In the genomic region with DNA sequence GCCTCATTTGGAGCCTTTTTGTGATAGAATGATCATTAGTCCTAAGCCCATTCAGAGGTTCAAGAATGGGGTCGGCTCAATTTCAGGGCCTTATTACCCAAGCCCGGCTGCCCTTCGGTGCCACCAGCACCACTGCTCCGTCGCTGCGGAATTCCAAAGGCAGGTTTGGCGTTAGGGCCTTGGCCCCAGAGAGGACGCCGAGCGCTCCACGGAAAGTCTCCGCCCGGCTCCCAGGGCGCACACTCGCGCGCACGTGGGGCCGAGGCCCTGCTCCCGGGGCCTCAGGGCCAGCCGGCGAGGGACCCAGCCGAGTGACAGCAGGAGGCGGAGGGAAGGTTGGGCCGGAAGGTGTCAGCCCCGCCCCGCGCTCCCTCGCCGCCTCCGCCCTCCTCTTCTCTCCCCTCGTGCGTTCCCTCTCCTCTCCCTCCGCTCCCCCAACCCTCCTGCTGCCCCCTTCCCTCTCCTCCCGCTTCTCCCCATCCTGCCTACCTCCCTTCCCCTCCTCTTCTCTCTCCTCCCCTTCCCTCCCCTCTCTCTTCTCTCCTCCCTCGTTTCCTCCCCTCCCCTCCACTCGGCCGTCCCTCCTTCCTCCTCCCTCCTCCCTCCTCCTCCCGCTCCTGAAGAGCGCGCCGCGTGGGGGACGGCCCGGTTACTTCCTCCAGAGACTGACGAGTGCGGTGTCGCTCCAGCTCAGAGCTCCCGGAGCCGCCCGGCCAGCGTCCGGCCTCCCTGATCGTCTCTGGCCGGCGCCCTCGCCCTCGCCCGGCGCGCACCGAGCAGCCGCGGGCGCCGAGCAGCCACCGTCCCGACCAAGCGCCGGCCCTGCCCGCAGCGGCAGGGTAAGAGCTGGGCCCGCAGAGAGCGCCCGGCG, we compare ENCODE assay signal across 1 cellular context.
TF ChIP-seq lines count a peak whose summit lies in the region.

A gene (plus strand): TSS at position 648 of the 871 bp plus-strand sequence. CDS start 4,106 bp downstream, outside the sequence.

TF ChIP-seq in K562, 482 proteins besides CTCF, POLR2A, EP300 and RAD21 (continued from another document and continues in another):
- TF ChIP-seq, protein P1, sequence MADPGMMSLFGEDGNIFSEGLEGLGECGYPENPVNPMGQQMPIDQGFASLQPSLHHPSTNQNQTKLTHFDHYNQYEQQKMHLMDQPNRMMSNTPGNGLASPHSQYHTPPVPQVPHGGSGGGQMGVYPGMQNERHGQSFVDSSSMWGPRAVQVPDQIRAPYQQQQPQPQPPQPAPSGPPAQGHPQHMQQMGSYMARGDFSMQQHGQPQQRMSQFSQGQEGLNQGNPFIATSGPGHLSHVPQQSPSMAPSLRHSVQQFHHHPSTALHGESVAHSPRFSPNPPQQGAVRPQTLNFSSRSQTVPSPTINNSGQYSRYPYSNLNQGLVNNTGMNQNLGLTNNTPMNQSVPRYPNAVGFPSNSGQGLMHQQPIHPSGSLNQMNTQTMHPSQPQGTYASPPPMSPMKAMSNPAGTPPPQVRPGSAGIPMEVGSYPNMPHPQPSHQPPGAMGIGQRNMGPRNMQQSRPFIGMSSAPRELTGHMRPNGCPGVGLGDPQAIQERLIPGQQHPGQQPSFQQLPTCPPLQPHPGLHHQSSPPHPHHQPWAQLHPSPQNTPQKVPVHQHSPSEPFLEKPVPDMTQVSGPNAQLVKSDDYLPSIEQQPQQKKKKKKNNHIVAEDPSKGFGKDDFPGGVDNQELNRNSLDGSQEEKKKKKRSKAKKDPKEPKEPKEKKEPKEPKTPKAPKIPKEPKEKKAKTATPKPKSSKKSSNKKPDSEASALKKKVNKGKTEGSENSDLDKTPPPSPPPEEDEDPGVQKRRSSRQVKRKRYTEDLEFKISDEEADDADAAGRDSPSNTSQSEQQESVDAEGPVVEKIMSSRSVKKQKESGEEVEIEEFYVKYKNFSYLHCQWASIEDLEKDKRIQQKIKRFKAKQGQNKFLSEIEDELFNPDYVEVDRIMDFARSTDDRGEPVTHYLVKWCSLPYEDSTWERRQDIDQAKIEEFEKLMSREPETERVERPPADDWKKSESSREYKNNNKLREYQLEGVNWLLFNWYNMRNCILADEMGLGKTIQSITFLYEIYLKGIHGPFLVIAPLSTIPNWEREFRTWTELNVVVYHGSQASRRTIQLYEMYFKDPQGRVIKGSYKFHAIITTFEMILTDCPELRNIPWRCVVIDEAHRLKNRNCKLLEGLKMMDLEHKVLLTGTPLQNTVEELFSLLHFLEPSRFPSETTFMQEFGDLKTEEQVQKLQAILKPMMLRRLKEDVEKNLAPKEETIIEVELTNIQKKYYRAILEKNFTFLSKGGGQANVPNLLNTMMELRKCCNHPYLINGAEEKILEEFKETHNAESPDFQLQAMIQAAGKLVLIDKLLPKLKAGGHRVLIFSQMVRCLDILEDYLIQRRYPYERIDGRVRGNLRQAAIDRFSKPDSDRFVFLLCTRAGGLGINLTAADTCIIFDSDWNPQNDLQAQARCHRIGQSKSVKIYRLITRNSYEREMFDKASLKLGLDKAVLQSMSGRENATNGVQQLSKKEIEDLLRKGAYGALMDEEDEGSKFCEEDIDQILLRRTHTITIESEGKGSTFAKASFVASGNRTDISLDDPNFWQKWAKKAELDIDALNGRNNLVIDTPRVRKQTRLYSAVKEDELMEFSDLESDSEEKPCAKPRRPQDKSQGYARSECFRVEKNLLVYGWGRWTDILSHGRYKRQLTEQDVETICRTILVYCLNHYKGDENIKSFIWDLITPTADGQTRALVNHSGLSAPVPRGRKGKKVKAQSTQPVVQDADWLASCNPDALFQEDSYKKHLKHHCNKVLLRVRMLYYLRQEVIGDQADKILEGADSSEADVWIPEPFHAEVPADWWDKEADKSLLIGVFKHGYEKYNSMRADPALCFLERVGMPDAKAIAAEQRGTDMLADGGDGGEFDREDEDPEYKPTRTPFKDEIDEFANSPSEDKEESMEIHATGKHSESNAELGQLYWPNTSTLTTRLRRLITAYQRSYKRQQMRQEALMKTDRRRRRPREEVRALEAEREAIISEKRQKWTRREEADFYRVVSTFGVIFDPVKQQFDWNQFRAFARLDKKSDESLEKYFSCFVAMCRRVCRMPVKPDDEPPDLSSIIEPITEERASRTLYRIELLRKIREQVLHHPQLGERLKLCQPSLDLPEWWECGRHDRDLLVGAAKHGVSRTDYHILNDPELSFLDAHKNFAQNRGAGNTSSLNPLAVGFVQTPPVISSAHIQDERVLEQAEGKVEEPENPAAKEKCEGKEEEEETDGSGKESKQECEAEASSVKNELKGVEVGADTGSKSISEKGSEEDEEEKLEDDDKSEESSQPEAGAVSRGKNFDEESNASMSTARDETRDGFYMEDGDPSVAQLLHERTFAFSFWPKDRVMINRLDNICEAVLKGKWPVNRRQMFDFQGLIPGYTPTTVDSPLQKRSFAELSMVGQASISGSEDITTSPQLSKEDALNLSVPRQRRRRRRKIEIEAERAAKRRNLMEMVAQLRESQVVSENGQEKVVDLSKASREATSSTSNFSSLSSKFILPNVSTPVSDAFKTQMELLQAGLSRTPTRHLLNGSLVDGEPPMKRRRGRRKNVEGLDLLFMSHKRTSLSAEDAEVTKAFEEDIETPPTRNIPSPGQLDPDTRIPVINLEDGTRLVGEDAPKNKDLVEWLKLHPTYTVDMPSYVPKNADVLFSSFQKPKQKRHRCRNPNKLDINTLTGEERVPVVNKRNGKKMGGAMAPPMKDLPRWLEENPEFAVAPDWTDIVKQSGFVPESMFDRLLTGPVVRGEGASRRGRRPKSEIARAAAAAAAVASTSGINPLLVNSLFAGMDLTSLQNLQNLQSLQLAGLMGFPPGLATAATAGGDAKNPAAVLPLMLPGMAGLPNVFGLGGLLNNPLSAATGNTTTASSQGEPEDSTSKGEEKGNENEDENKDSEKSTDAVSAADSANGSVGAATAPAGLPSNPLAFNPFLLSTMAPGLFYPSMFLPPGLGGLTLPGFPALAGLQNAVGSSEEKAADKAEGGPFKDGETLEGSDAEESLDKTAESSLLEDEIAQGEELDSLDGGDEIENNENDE (IDR thresholded peaks at IDR 0.05; ENCODE audit: low read depth, low read length), result no peak
- TF ChIP-seq, protein P2, sequence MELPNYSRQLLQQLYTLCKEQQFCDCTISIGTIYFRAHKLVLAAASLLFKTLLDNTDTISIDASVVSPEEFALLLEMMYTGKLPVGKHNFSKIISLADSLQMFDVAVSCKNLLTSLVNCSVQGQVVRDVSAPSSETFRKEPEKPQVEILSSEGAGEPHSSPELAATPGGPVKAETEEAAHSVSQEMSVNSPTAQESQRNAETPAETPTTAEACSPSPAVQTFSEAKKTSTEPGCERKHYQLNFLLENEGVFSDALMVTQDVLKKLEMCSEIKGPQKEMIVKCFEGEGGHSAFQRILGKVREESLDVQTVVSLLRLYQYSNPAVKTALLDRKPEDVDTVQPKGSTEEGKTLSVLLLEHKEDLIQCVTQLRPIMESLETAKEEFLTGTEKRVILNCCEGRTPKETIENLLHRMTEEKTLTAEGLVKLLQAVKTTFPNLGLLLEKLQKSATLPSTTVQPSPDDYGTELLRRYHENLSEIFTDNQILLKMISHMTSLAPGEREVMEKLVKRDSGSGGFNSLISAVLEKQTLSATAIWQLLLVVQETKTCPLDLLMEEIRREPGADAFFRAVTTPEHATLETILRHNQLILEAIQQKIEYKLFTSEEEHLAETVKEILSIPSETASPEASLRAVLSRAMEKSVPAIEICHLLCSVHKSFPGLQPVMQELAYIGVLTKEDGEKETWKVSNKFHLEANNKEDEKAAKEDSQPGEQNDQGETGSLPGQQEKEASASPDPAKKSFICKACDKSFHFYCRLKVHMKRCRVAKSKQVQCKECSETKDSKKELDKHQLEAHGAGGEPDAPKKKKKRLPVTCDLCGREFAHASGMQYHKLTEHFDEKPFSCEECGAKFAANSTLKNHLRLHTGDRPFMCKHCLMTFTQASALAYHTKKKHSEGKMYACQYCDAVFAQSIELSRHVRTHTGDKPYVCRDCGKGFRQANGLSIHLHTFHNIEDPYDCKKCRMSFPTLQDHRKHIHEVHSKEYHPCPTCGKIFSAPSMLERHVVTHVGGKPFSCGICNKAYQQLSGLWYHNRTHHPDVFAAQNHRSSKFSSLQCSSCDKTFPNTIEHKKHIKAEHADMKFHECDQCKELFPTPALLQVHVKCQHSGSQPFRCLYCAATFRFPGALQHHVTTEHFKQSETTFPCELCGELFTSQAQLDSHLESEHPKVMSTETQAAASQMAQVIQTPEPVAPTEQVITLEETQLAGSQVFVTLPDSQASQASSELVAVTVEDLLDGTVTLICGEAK (IDR thresholded peaks at IDR 0.05), result peak; percentile 62
- TF ChIP-seq, protein P2 (CRISPR knock-in tag; IDR thresholded peaks at IDR 0.05), result no peak
- TF ChIP-seq MTA2 (IDR thresholded peaks at IDR 0.05; ENCODE audit: low read depth) (peak; percentile 68), NBN (IDR thresholded peaks at IDR 0.05; ENCODE audit: low read depth) (peak; percentile 94), ZNF347 (CRISPR knock-in tag; IDR thresholded peaks at IDR 0.05; ENCODE audit: low read depth) (no peak), MAFK (IDR thresholded peaks at IDR 0.05; ENCODE audit: low read length) (no peak; the same call in 1 of the 2 replicates)
- TF ChIP-seq, protein P3, sequence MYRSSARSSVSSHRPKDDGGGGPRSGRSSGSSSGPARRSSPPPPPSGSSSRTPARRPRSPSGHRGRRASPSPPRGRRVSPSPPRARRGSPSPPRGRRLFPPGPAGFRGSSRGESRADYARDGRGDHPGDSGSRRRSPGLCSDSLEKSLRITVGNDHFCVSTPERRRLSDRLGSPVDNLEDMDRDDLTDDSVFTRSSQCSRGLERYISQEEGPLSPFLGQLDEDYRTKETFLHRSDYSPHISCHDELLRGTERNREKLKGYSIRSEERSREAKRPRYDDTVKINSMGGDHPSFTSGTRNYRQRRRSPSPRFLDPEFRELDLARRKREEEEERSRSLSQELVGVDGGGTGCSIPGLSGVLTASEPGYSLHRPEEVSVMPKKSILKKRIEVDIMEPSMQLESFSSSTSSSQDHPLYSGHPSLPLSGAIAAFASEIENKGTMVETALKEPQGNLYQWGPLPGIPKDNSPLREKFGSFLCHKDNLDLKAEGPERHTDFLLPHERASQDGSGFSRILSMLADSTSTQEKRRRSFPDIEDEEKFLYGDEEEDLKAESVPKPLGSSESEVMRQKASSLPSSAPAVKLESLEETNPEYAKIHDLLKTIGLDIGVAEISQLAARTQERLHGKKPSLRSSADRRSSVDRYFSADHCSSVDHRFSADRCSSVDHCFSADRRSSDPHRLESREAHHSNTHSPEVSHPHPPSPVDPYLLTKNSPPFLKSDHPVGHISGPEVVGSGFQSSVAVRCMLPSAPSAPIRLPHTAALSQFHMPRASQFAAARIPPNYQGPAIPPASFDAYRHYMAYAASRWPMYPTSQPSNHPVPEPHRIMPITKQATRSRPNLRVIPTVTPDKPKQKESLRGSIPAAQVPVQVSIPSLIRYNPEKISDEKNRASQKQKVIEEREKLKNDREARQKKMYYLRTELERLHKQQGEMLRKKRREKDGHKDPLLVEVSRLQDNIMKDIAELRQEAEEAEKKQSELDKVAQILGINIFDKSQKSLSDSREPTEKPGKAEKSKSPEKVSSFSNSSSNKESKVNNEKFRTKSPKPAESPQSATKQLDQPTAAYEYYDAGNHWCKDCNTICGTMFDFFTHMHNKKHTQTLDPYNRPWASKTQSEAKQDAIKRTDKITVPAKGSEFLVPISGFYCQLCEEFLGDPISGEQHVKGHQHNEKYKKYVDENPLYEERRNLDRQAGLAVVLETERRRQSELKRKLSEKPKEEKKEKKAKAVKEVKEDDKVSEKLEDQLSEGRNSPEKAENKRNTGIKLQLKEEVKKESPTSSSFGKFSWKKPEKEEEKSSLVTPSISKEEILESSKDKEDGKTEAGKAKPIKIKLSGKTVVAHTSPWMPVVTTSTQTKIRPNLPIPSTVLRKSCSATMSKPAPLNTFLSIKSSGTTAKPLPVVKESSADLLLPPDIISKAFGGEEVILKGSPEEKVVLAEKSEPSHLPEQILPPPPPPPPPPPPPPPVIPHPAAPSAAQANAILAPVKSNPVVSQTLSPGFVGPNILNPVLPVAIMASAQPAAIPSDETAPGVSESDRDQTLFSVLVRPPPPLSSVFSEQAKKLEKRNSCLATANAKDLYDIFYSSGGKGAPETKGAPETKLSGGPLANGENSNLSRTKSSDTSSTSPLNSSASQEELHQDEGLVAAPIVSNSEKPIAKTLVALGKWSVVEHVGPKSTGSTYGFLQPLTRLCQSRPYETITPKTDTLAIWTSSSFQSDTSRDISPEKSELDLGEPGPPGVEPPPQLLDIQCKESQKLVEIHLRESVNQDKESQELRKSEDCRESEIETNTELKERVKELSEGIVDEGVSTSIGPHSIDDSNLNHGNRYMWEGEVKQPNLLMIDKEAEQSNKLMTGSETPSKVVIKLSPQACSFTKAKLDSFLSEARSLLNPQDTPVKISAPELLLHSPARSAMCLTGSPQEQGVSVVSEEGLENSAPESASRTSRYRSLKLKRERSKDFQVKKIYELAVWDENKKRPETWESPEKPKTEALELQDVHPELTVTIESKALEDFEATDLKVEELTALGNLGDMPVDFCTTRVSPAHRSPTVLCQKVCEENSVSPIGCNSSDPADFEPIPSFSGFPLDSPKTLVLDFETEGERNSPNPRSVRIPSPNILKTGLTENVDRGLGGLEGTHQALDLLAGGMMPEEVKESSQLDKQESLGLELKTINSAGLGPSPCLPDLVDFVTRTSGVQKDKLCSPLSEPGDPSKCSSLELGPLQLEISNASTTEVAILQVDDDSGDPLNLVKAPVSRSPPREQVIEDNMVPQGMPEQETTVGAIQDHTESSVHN (IDR thresholded peaks at IDR 0.05; ENCODE audit: borderline replicate concordance in 1 of 2, low read depth in 1 of 2), result 0 out of 4 replicates have a peak, but pooled peaks of 1 of the 2 experiments have one; percentile 17
- TF ChIP-seq, protein P4, sequence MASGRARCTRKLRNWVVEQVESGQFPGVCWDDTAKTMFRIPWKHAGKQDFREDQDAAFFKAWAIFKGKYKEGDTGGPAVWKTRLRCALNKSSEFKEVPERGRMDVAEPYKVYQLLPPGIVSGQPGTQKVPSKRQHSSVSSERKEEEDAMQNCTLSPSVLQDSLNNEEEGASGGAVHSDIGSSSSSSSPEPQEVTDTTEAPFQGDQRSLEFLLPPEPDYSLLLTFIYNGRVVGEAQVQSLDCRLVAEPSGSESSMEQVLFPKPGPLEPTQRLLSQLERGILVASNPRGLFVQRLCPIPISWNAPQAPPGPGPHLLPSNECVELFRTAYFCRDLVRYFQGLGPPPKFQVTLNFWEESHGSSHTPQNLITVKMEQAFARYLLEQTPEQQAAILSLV (tag; IDR thresholded peaks at IDR 0.05), result no peak
